1 cellular context compared by ENCODE assay signal in genomic region chr1:162728597-162728996, GRCh38.
TF ChIP-seq lines count a peak whose summit lies in the region.

No MANE protein-coding gene starts in this region.

TF ChIP-seq in HepG2, 621 proteins besides CTCF, POLR2A, EP300 and RAD21 (continued from another document):
- TF ChIP-seq USF2 (IDR thresholded peaks at IDR 0.05; ENCODE audit: low read depth, low read length) (no peak), USF2 (CRISPR knock-in tag; IDR thresholded peaks at IDR 0.05; ENCODE audit: borderline replicate concordance) (peak; percentile 17; the same call in 1 of the 2 replicates), RAD51 (IDR thresholded peaks at IDR 0.05; ENCODE audit: borderline replicate concordance) (peak; percentile 14; the same call in 1 of the 2 replicates), MZF1 (CRISPR knock-in tag; IDR thresholded peaks at IDR 0.05; ENCODE audit: borderline replicate concordance) (no peak)
